ENCODE assay signal across 10 cellular contexts in the genomic region with DNA sequence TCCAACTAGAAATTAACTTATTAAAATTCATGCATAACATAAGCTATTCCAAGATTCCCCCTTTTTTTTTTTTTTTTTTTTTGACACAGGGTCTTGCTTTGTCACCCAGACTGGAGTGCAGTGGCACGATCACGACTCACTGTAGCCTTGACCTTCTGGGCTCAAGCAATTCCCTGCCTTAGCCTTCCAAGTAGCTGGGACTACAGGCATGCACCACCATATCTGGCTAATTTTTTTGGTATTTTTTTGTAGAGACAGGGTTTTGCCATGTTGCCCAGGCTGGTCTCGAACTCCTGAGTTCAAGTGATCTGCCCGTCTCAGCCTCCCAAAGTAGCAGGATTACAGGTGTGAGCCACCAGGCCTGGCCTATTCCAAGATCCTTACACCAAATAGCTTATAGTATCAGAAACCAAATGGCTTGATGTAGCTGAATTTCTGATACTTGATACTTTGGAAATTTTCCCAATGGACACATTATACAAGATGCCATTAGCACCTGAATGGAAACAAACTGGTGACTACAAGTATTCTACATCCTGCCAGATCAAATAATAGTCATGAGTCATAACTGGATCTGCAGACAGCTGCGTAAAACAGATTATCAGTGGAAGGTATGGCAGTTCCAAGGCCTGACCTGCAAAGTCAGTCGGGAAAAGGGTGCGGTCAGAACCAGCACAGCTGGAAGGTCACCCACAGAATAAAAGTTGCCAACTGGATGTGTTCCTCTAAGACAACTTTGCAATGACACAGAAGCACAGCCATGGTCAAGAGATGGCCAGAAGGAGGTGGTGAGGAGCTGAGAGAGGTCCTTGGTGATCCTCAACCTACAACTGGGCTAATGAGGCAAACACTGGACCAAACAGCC. TPM values are rescaled to one million over a fixed set of nuclear protein-coding genes. Genes with fewer than 3 reads are reported as not detected.
DNase-seq lines count a peak whose midpoint lies in the region; ATAC-seq and TF ChIP-seq lines count a peak whose summit lies in the region.
"Had no signal": no experiment of that assay in that cellular context is flagged by ENCODE, and none has a peak within 500 bp of the region (broad histone marks: within the 10 kb centered on the region; RNA-seq: fewer than 3 reads in every experiment).

No MANE protein-coding gene starts in this region.

- POLR2A ChIA-PET in naive thymus-derived CD8-positive, alpha-beta T cell (lab: Charles Lee): interaction anchor here (0.6 to 0.7 kb wide), 2 partner anchors 464 to 1712 kb away, joined by 4 to 5 read pairs; no protein-coding TSS in a partner anchor

- no peaks in the 10 kb centered on the region for H3K36me3 Mint-ChIP-seq in naive thymus-derived CD8-positive, alpha-beta T cell

- no peak overlapping the region for H3K4me3 Mint-ChIP-seq in naive thymus-derived CD8-positive, alpha-beta T cell

- H3K36me3 ChIP-seq in MG63: no peaks in the 10 kb centered on the region
- no peaks in the 10 kb centered on the region for H3K36me3 ChIP-seq in adrenal gland (replicated peaks in 1 of 2)

- peaks cover 6 to 24% of the 10 kb centered on the region in 2 donors for H3K4me1 ChIP-seq in adrenal gland (replicated peaks in 1 of 2)

- H3K27ac Mint-ChIP-seq in naive thymus-derived CD8-positive, alpha-beta T cell: no peak overlapping the region

- ATAC-seq in naive thymus-derived CD8-positive, alpha-beta T cell: no peak
- no peak for ATAC-seq in HG03135 (IDR thresholded peaks at IDR 0.05; ENCODE audit: unreplicated experiment)

- no peak for TF ChIP-seq CTCF in adrenal gland (IDR thresholded peaks at IDR 0.05)

- H3K9me3 ChIP-seq in MG63 (no peaks in the 10 kb centered on the region), adrenal gland (replicated peaks in 1 of 3) (no peaks in the 10 kb centered on the region)

- DNase-seq in DMS153 (lab: John Stamatoyannopoulos, UW) (peak; percentile 77), MG63 (peak; percentile 51), adrenal gland (peak; percentile 65 to 89 (median 80)), kidney tubule cell (ENCODE audit: low spot score) (peak; percentile 25), occipital lobe (lab: John Stamatoyannopoulos, UW) (no peak)
- no peak for DNase-seq in naive thymus-derived CD8-positive, alpha-beta T cell
- DNase-seq in activated naive CD4-positive, alpha-beta T cell treated with anti-CD3 and anti-CD28 coated beads, Interleukin-2, amount 50 U/mL, for 16 hours: no peak
- DNase-seq: cerebellar nuclear complex, COR-L47 had no signal

- H3K4me1 Mint-ChIP-seq in naive thymus-derived CD8-positive, alpha-beta T cell: peaks cover 0 to 2% (median 0%) of the 10 kb centered on the region in 4 donors

- H3K27me3 ChIP-seq in MG63 (no peaks in the 10 kb centered on the region), adrenal gland (no peaks in the 10 kb centered on the region)

- intact Hi-C loops in adrenal gland (cut with DNase I): no loop called here

- no peak overlapping the region for H3K4me3 ChIP-seq in MG63
- H3K4me3 ChIP-seq in adrenal gland: no peak overlapping the region

- no peaks in the 10 kb centered on the region for H3K27me3 Mint-ChIP-seq in naive thymus-derived CD8-positive, alpha-beta T cell

- TF ChIP-seq POLR2A in adrenal gland (IDR thresholded peaks at IDR 0.05): peak in 1 of 2 donors; percentile 24

- WGBS in adrenal gland, 4 donors: 50 to 60% (median 59%) methylated on average over 7 of the region's 7 CpGs

- H3K9me3 Mint-ChIP-seq in naive thymus-derived CD8-positive, alpha-beta T cell: no peaks in the 10 kb centered on the region

- H3K27ac ChIP-seq in adrenal gland: peak overlapping the region; percentile 5 to 83 (median 62)

RNA-seq across cellular contexts. Expression of gene TUBG1, which starts 14.5 kb away (rescaled TPM):
- 65.4 and 69.8 TPM in 2 replicates for total RNA-seq in MG63 (2014; rRNA removed; shearing (Covaris generic); ENCODE audit: low replicate concordance)
- total RNA-seq in adrenal gland (10 to 100 TPM; 22.9 to 90.0 (median 38.0) TPM), occipital lobe (10.3 TPM)
- polyA plus RNA-seq in adrenal gland: 10 to 100 TPM; 30.5 to 70.3 (median 40.3) TPM
- total RNA-seq in naive thymus-derived CD8-positive, alpha-beta T cell: 10 to 100 TPM; 12.7 to 16.3 TPM
- polyA plus RNA-seq in naive thymus-derived CD8-positive, alpha-beta T cell: 10 to 100 TPM in 1 of 3 donors, 1 to 10 TPM in 2; 6.7 to 10.3 (median 7.8) TPM

RNA-seq across cellular contexts. Expression of gene RETREG3, which starts 14.8 kb away (rescaled TPM):
- 46.0 and 47.2 TPM in 2 replicates for total RNA-seq in MG63 (2014; rRNA removed; shearing (Covaris generic); ENCODE audit: low replicate concordance)
- total RNA-seq in adrenal gland (100 to 1,000 TPM in 1 of 8 donors, 10 to 100 TPM in 7; 57.6 to 167 (median 83.0) TPM), occipital lobe (54.9 TPM)
- 10 to 100 TPM; 27.1 to 30.6 (median 28.2) TPM for polyA plus RNA-seq in adrenal gland
- total RNA-seq in naive thymus-derived CD8-positive, alpha-beta T cell: 100 to 1,000 TPM; 139 to 147 TPM
- polyA plus RNA-seq in naive thymus-derived CD8-positive, alpha-beta T cell: 100 to 1,000 TPM; 119 to 131 (median 122) TPM

RNA-seq across cellular contexts. Expression of gene TUBG2, which starts 35.1 kb away (rescaled TPM):
- 1.4 and 4.0 TPM in 2 replicates for total RNA-seq in MG63 (2014; rRNA removed; shearing (Covaris generic); ENCODE audit: low replicate concordance)
- total RNA-seq in adrenal gland: 10 to 100 TPM; 21.5 to 63.9 (median 45.6) TPM
- 10 to 100 TPM; 19.3 to 65.1 (median 49.6) TPM for polyA plus RNA-seq in adrenal gland
- total RNA-seq in naive thymus-derived CD8-positive, alpha-beta T cell: 10 to 100 TPM; 18.1 to 22.1 TPM
- 1 to 10 TPM; 4.9 to 6.9 (median 6.0) TPM for polyA plus RNA-seq in naive thymus-derived CD8-positive, alpha-beta T cell
- total RNA-seq in occipital lobe: 9.4 TPM

RNA-seq across cellular contexts. Expression of gene PSMC3IP, which starts 46.4 kb away (rescaled TPM):
- 5.6 and 29.6 TPM in 2 replicates for total RNA-seq in MG63 (2014; rRNA removed; shearing (Covaris generic); ENCODE audit: low replicate concordance)
- 1 to 10 TPM in 7 of 8 donors, not detected in 1; 1.2 to 2.3 (median 1.8) TPM for total RNA-seq in adrenal gland
- polyA plus RNA-seq in adrenal gland: 1 to 10 TPM; 3.1 to 3.9 (median 3.5) TPM
- 1 to 10 TPM; 3.3 to 4.6 TPM for total RNA-seq in naive thymus-derived CD8-positive, alpha-beta T cell
- polyA plus RNA-seq in naive thymus-derived CD8-positive, alpha-beta T cell: 1 to 10 TPM in 1 of 3 donors, under 1 TPM in 2; 0.69 to 1.1 (median 0.71) TPM
- 6.6 TPM for total RNA-seq in occipital lobe

RNA-seq across cellular contexts. Expression of gene PLEKHH3, which starts 52.8 kb away (rescaled TPM):
- total RNA-seq in MG63 (2014; rRNA removed; shearing (Covaris generic); ENCODE audit: low replicate concordance): 16.5 and 54.1 TPM in 2 replicates
- total RNA-seq in adrenal gland (10 to 100 TPM; 28.1 to 63.7 (median 46.6) TPM), occipital lobe (2.8 TPM)
- 10 to 100 TPM in 2 of 3 donors, 1 to 10 TPM in 1; 1.8 to 73.2 (median 49.6) TPM for polyA plus RNA-seq in adrenal gland
- not detected for total RNA-seq in naive thymus-derived CD8-positive, alpha-beta T cell
- not detected for polyA plus RNA-seq in naive thymus-derived CD8-positive, alpha-beta T cell

Comparison
In these comparisons a context has a peak if more than half of its experiments do, and no peak if none do; other contexts are left out.
1. DNase-seq: peak in DMS153 (single experiment), MG63 (single experiment), adrenal gland (7 of 7) and kidney tubule cell (single experiment); none in naive thymus-derived CD8-positive, alpha-beta T cell (0 of 10), occipital lobe (single experiment) and activated naive CD4-positive, alpha-beta T cell treated with anti-CD3 and anti-CD28 coated beads, Interleukin-2, amount 50 U/mL, for 16 hours (single experiment).